In genomic region chr19:34405892-34406660, GRCh38 we compare ENCODE assay signal across 19 cellular contexts. TPM values are rescaled to one million over a fixed set of nuclear protein-coding genes. Genes with fewer than 3 reads are reported as not detected.
A peak's percentile ranks its signal among the peaks of the same experiment; 100 is the strongest.
DNase-seq lines count a peak whose midpoint lies in the region; ATAC-seq and TF ChIP-seq lines count a peak whose summit lies in the region.
"Had no signal": no experiment of that assay in that cellular context is flagged by ENCODE, and none has a peak within 500 bp of the region (broad histone marks: within the 10 kb centered on the region; RNA-seq: fewer than 3 reads in every experiment).

No MANE protein-coding gene starts in this region.

- H3K9me3 Mint-ChIP-seq in activated T-cell treated with anti-CD3 and anti-CD28 coated beads, Interleukin-2, amount 50 U/mL, for 4 hours = no peaks in the 10 kb centered on the region
- H3K9me3 Mint-ChIP-seq in endodermal cell = no peaks in the 10 kb centered on the region
- H3K9me3 Mint-ChIP-seq: activated T-helper 2 cell treated with anti-CD3 and anti-CD28 coated beads, Interferon-gamma antibody, Interleukin-2, Interleukin-4, amounts not matched to agents 10 μg/mL and 5 μg/mL and 100 μg/mL, durations not matched to agents 14 hours and 24 hours and 36 hours had no signal

- TF ChIP-seq POLR2A in spleen (IDR thresholded peaks at IDR 0.05) = no peak

- H3K4me3 Mint-ChIP-seq in activated T-cell treated with anti-CD3 and anti-CD28 coated beads, Interleukin-2, amount 50 U/mL, for 4 hours = peak overlapping the region; percentile 48
- H3K4me3 Mint-ChIP-seq in endodermal cell = peak overlapping the region; percentile 28

- peak overlapping the region; percentile 93; the same call in 1 of the 2 replicates for H3K4me2 ChIP-seq in PC-3 (ENCODE audit: low read length)

- no peak for ATAC-seq in activated T-cell treated with anti-CD3 and anti-CD28 coated beads, Interleukin-2, amount 50 U/mL, for 4 hours
- ATAC-seq in PC-3 = no peak
- ATAC-seq in left ventricle myocardium superior = no peak
- no peak for ATAC-seq in HG03565 (IDR thresholded peaks at IDR 0.05; ENCODE audit: unreplicated experiment)
- ATAC-seq: right lobe of liver had no signal

- H3K4me1 ChIP-seq in PC-3 (ENCODE audit: insufficient read depth, low read length) (no peaks in the 10 kb centered on the region), endodermal cell (ENCODE audit: control insufficient read depth, insufficient read depth, low read length) (no peaks in the 10 kb centered on the region), spleen (peaks cover 0 to 46% (median 15%) of the 10 kb centered on the region in 6 donors)
- H3K4me1 ChIP-seq: Peyer's patch, uterus had no signal

- CTCF ChIA-PET in PC-3 (lab: Charles Lee) = no interaction called here

- TF ChIP-seq CTCF in PC-3 (conservative IDR thresholded peaks at IDR 0.05; ENCODE audit: low read depth, low read length) = no peak
- TF ChIP-seq CTCF in endodermal cell (conservative IDR thresholded peaks at IDR 0.05) = no peak
- no peak for TF ChIP-seq CTCF in spleen (IDR thresholded peaks at IDR 0.05 in 8 of 11, conservative IDR thresholded peaks at IDR 0.05 in 3 of 11)

- H3K9me3 ChIP-seq in PC-3 (ENCODE audit: low read length) (no peaks in the 10 kb centered on the region), endodermal cell (ENCODE audit: control insufficient read depth, low read length) (no peaks in the 10 kb centered on the region), spleen (no peaks in the 10 kb centered on the region)
- H3K9me3 ChIP-seq: Peyer's patch, right lobe of liver, uterus had no signal

- peaks cover 43% of the 10 kb centered on the region for H3K79me2 ChIP-seq in PC-3 (ENCODE audit: low read length)

- POLR2A ChIA-PET in PC-3 (lab: Charles Lee; ENCODE audit: unreplicated experiment) = no interaction called here

- H3F3A ChIP-seq in PC-3 (ENCODE audit: low read length, unreplicated experiment) = no peaks in the 10 kb centered on the region

- H3K27me3 ChIP-seq in PC-3 (ENCODE audit: low read length) (no peaks in the 10 kb centered on the region), endodermal cell (ENCODE audit: control insufficient read depth, insufficient read depth, low read length, poor library complexity, severe bottlenecking) (no peaks in the 10 kb centered on the region), spleen (replicated peaks in 1 of 7) (no peaks in the 10 kb centered on the region)
- H3K27me3 ChIP-seq: Peyer's patch, right lobe of liver, uterus had no signal

- peaks cover 16% of the 10 kb centered on the region for H3K36me3 Mint-ChIP-seq in activated T-cell treated with anti-CD3 and anti-CD28 coated beads, Interleukin-2, amount 50 U/mL, for 4 hours (ENCODE audit: insufficient read depth)
- peaks cover 31% of the 10 kb centered on the region for H3K36me3 Mint-ChIP-seq in endodermal cell (ENCODE audit: low read depth)

- H3K9ac ChIP-seq in PC-3 (ENCODE audit: low read length) (no peak overlapping the region), endodermal cell (ENCODE audit: extremely low read depth, low read length, poor library complexity, severe bottlenecking) (no peak overlapping the region)

- H3K4me1 Mint-ChIP-seq in activated T-cell treated with anti-CD3 and anti-CD28 coated beads, Interleukin-2, amount 50 U/mL, for 4 hours (ENCODE audit: low read depth) = peaks cover 23% of the 10 kb centered on the region
- peaks cover 2% of the 10 kb centered on the region for H3K4me1 Mint-ChIP-seq in endodermal cell

- H3K36me3 ChIP-seq in PC-3 (ENCODE audit: low read depth, low read length) = peaks cover 9% of the 10 kb centered on the region; the same call in 1 of the 2 replicates
- H3K36me3 ChIP-seq in endodermal cell (ENCODE audit: control insufficient read depth, insufficient read depth, low read length) = peaks cover 28% of the 10 kb centered on the region
- peaks cover 0 to 34% (median 3%) of the 10 kb centered on the region in 6 donors for H3K36me3 ChIP-seq in spleen
- H3K36me3 ChIP-seq: uterus had no signal

- H4K20me1 ChIP-seq in PC-3 (ENCODE audit: low read length) = 0 out of 2 replicates have a peak, but pooled peaks cover 3% of the 10 kb centered on the region

- TSS peak; percentile 19 for BruUV-seq in PC-3 (replicated peaks; lab: Mats Ljungman, UMichigan)

- H3K27ac Mint-ChIP-seq in endodermal cell = no peak overlapping the region
- H3K27ac Mint-ChIP-seq: activated T-helper 2 cell treated with anti-CD3 and anti-CD28 coated beads, Interferon-gamma antibody, Interleukin-2, Interleukin-4, amounts not matched to agents 10 μg/mL and 5 μg/mL and 100 μg/mL, durations not matched to agents 14 hours and 24 hours and 36 hours had no signal

- DNase-seq in activated T-cell treated with anti-CD3 and anti-CD28 coated beads, Interleukin-2, amount 50 U/mL, for 4 hours = no peak
- DNase-seq in activated T-cell treated with anti-CD3 and anti-CD28 coated beads, Interleukin-2, amount 50 U/mL, for 1 hour = no peak
- no peak for DNase-seq in PC-3
- DNase-seq in endodermal cell = no peak
- peak; percentile 23 for DNase-seq in spleen
- no peak for DNase-seq in DMS79 (lab: John Stamatoyannopoulos, UW)
- no peak for DNase-seq in left ventricle myocardium superior
- DNase-seq: hypothalamus, KBM-7, kidney glomerular epithelial cell, midbrain, NCI-H1105, NCI-H69, uterus had no signal

- H3K27me3 Mint-ChIP-seq in activated T-cell treated with anti-CD3 and anti-CD28 coated beads, Interleukin-2, amount 50 U/mL, for 4 hours (ENCODE audit: low read depth) = no peaks in the 10 kb centered on the region
- H3K27me3 Mint-ChIP-seq in endodermal cell (ENCODE audit: insufficient read depth) = no peaks in the 10 kb centered on the region

- no peak overlapping the region for H2AFZ ChIP-seq in PC-3 (ENCODE audit: low read length)

- 86 to 96% methylated on average over 6 to 13 of the region's 13 CpGs for WGBS in endodermal cell (ENCODE audit: insufficient coverage in 1 of 2, insufficient read length in 1 of 2), 2 experiments
- 88 to 95% (median 90%) methylated on average over 13 of the region's 13 CpGs for WGBS in spleen, 5 donors

- no peaks in the 10 kb centered on the region for H3K9me2 ChIP-seq in PC-3 (replicated peaks; ENCODE audit: low read length)

- no peak overlapping the region for H3K27ac ChIP-seq in PC-3 (ENCODE audit: low read length)
- H3K27ac ChIP-seq in endodermal cell (ENCODE audit: low read depth, low read length) = no peak overlapping the region
- H3K27ac ChIP-seq in spleen = no peak overlapping the region
- H3K27ac ChIP-seq: Peyer's patch, right lobe of liver, SK-N-MC, uterus had no signal

- H3K4me3 ChIP-seq in PC-3 (ENCODE audit: low read length) = peak overlapping the region; percentile 93; the same call in 1 of the 2 replicates
- no peak overlapping the region for H3K4me3 ChIP-seq in endodermal cell (ENCODE audit: low read length)
- no peak overlapping the region for H3K4me3 ChIP-seq in spleen
- H3K4me3 ChIP-seq: Peyer's patch, right lobe of liver, uterus had no signal

- intact Hi-C loops in PC-3 (cut with micrococcal nuclease) (no loop called here), spleen (cut with DNase I; ENCODE audit: low total_unique reads) (no loop called here), left ventricle myocardium superior (cut with micrococcal nuclease) (no loop called here)

RNA-seq across cellular contexts. Expression of gene PDCD2L, which starts 1.9 kb away (rescaled TPM):
- total RNA-seq in activated T-cell treated with anti-CD3 and anti-CD28 coated beads, Interleukin-2, amount 50 U/mL, for 4 hours = 10 to 100 TPM; 55.9 to 65.0 (median 63.5) TPM
- 31.5 and 38.4 TPM in 2 replicates for total RNA-seq in PC-3 (2014; rRNA removed)
- total RNA-seq in endodermal cell = 10 to 100 TPM; 25.0 to 25.1 TPM
- 25.7 TPM for polyA plus RNA-seq in endodermal cell (2013, experiment 1 of 2)
- polyA plus RNA-seq in endodermal cell (2013, experiment 2 of 2) = 15.5 TPM
- 10 to 100 TPM in 4 of 7 donors, 1 to 10 TPM in 3; 5.2 to 19.7 (median 10.7) TPM for total RNA-seq in spleen
- 10 to 100 TPM; 11.1 to 13.3 (median 12.8) TPM for polyA plus RNA-seq in spleen
- total RNA-seq in left ventricle myocardium superior = 8.9 TPM

RNA-seq across cellular contexts. Expression of gene UBA2, which starts 22.1 kb away (rescaled TPM):
- 100 to 1,000 TPM; 182 to 194 (median 194) TPM for total RNA-seq in activated T-cell treated with anti-CD3 and anti-CD28 coated beads, Interleukin-2, amount 50 U/mL, for 4 hours
- 88.3 and 103 TPM in 2 replicates for total RNA-seq in PC-3 (2014; rRNA removed)
- 100 to 1,000 TPM; 147 to 160 TPM for total RNA-seq in endodermal cell
- polyA plus RNA-seq in endodermal cell (2013, experiment 1 of 2) = 289 TPM
- polyA plus RNA-seq in endodermal cell (2013, experiment 2 of 2) = 277 TPM
- total RNA-seq in spleen = 10 to 100 TPM; 55.2 to 71.9 (median 63.0) TPM
- 10 to 100 TPM; 44.6 to 67.5 (median 62.2) TPM for polyA plus RNA-seq in spleen
- 51.1 TPM for total RNA-seq in left ventricle myocardium superior

RNA-seq across cellular contexts. Expression of gene GPI, which starts 41.1 kb away (rescaled TPM):
- total RNA-seq in activated T-cell treated with anti-CD3 and anti-CD28 coated beads, Interleukin-2, amount 50 U/mL, for 4 hours = 100 to 1,000 TPM; 383 to 449 (median 421) TPM
- total RNA-seq in PC-3 (2014; rRNA removed) (263 and 319 TPM in 2 replicates), endodermal cell (100 to 1,000 TPM; 181 to 183 TPM), spleen (100 to 1,000 TPM in 6 of 7 donors, 10 to 100 TPM in 1; 96.6 to 257 (median 171) TPM), left ventricle myocardium superior (553 TPM)
- polyA plus RNA-seq in endodermal cell (2013, experiment 1 of 2) = 139 TPM
- 133 TPM for polyA plus RNA-seq in endodermal cell (2013, experiment 2 of 2)
- 10 to 100 TPM; 57.5 to 76.9 (median 63.7) TPM for polyA plus RNA-seq in spleen
